ENCODE assay signal across 16 cellular contexts in genomic region chr9:4964540-4964939, GRCh38.
"Had no signal": no experiment of that assay in that cellular context is flagged by ENCODE, and none has a peak within 500 bp of the region (broad histone marks: within the 10 kb centered on the region; RNA-seq: fewer than 3 reads in every experiment).

No MANE protein-coding gene starts in this region.

- H3K36me3 ChIP-seq: esophagus muscularis mucosa, lower lobe of right lung, pancreas, tibial nerve, uterus had no signal

- H3K9me3 ChIP-seq: esophagus muscularis mucosa, lower lobe of right lung, pancreas had no signal

- DNase-seq: activated CD4-positive, CD25-positive, alpha-beta regulatory T cell treated with anti-CD3 and anti-CD28 coated beads, Interleukin-2, amount 50 U/mL, for 72 hours; activated naive CD4-positive, alpha-beta T cell treated with anti-CD3 and anti-CD28 coated beads for 36 hours; activated T-cell treated with anti-CD3 and anti-CD28 coated beads for 4 hours; cortex of kidney; effector CD4-positive, alpha-beta T cell; foreskin keratinocyte; head of caudate nucleus; left cardiac atrium; lower lobe of right lung; midbrain; pancreas; uterus had no signal

- H3K4me3 ChIP-seq: esophagus muscularis mucosa, lower lobe of right lung, pancreas, tibial nerve, uterus had no signal

- ATAC-seq: activated T-helper 17 cell treated with anti-CD3 and anti-CD28 coated beads, Interleukin-2, amount 50 U/mL, for 72 hours; foreskin keratinocyte; left cardiac atrium; lower lobe of right lung; pancreas; stimulated activated effector memory CD8-positive, alpha-beta T cell treated with anti-CD3 and anti-CD28 coated beads, Interleukin-12 subunit alpha, Interleukin-12 subunit beta, amount 100 ng/mL, for 72 hours had no signal

- H3K27me3 ChIP-seq: esophagus muscularis mucosa, foreskin keratinocyte, pancreas, tibial nerve, uterus had no signal

- H3K27ac ChIP-seq: esophagus muscularis mucosa, foreskin keratinocyte, lower lobe of right lung, pancreas, tibial nerve, uterus had no signal

- H3K4me1 ChIP-seq: esophagus muscularis mucosa, foreskin keratinocyte, lower lobe of right lung, pancreas, tibial nerve, uterus had no signal
